23 cellular contexts compared by ENCODE assay signal in genomic region chr1:36419158-36419557, GRCh38. TPM values are rescaled to one million over a fixed set of nuclear protein-coding genes. Genes with fewer than 3 reads are reported as not detected.
DNase-seq lines count a peak whose midpoint lies in the region; ATAC-seq and TF ChIP-seq lines count a peak whose summit lies in the region.
"Had no signal": no experiment of that assay in that cellular context is flagged by ENCODE, and none has a peak within 500 bp of the region (broad histone marks: within the 10 kb centered on the region; RNA-seq: fewer than 3 reads in every experiment).

No MANE protein-coding gene starts in this region.

- TF ChIP-seq CTCF in right atrium auricular region (IDR thresholded peaks at IDR 0.05) (no peak), neutrophil (IDR thresholded peaks at IDR 0.05) (no peak)

- H3K36me3 Mint-ChIP-seq in activated T-helper 17 cell treated with anti-CD3 and anti-CD28 coated beads, Interleukin-2, amount 50 U/mL, for 72 hours (ENCODE audit: low read depth): no peaks in the 10 kb centered on the region
- H3K36me3 Mint-ChIP-seq: CD4-positive, alpha-beta memory T cell had no signal

- H3K27ac ChIP-seq in right atrium auricular region (peak overlapping the region in 1 of 2 donors; percentile 3), neutrophil (peak overlapping the region; percentile 86)
- H3K27ac ChIP-seq: BLaER1 treated with 17β-estradiol and CSF1 and Interleukin-3, amounts not matched to agents 10 nM and 100 nM; Peyer's patch; SJSA1 had no signal

- no peaks in the 10 kb centered on the region for H3K27me3 Mint-ChIP-seq in activated T-helper 17 cell treated with anti-CD3 and anti-CD28 coated beads, Interleukin-2, amount 50 U/mL, for 72 hours
- H3K27me3 Mint-ChIP-seq: CD4-positive, alpha-beta memory T cell had no signal

- no peak for DNase-seq in Right ventricle myocardium inferior (ENCODE audit: missing footprints)
- no peak for DNase-seq in right atrium auricular region (ENCODE audit: low spot score)
- no peak for DNase-seq in left lobe of liver (ENCODE audit: low spot score)
- no peak for DNase-seq in activated CD8-positive, alpha-beta memory T cell treated with anti-CD3 and anti-CD28 coated beads, Interleukin-2, amount 50 U/mL, for 48 hours
- no peak for DNase-seq in hepatic stellate cell (ENCODE audit: low spot score)
- DNase-seq: 8988T; CD4-positive, alpha-beta memory T cell; EL; KG1; NCI-H1105; NCI-H146; NCI-H2081; NCI-H2171; NCI-H345; NCI-H526; Peyer's patch had no signal

- peaks cover 12% of the 10 kb centered on the region for H3K36me3 ChIP-seq in right atrium auricular region
- no peaks in the 10 kb centered on the region for H3K36me3 ChIP-seq in neutrophil
- H3K36me3 ChIP-seq: BLaER1 treated with 17β-estradiol and CSF1 and Interleukin-3, amounts not matched to agents 10 nM and 100 nM; HAP-1; Peyer's patch had no signal

- H3K4me1 Mint-ChIP-seq in activated T-helper 17 cell treated with anti-CD3 and anti-CD28 coated beads, Interleukin-2, amount 50 U/mL, for 72 hours: peaks cover 13% of the 10 kb centered on the region

- H3K4me3 Mint-ChIP-seq in activated T-helper 17 cell treated with anti-CD3 and anti-CD28 coated beads, Interleukin-2, amount 50 U/mL, for 72 hours: no peak overlapping the region
- H3K4me3 Mint-ChIP-seq: GM23338 had no signal

- intact Hi-C loops in Right ventricle myocardium inferior (cut with DNase I): no loop called here

- H3K4me3 ChIP-seq in right atrium auricular region (no peak overlapping the region), neutrophil (ENCODE audit: low read depth in 1 of 2, low read length in 1 of 2) (no peak overlapping the region)
- H3K4me3 ChIP-seq: BLaER1 treated with 17β-estradiol and CSF1 and Interleukin-3, amounts not matched to agents 10 nM and 100 nM; GM23338; HAP-1; Peyer's patch; SJSA1 had no signal

- ATAC-seq in Right ventricle myocardium inferior (peak; percentile 17), left lobe of liver (no peak), GM19397 (IDR thresholded peaks at IDR 0.05; ENCODE audit: unreplicated experiment) (no peak)
- ATAC-seq in activated T-helper 17 cell treated with anti-CD3 and anti-CD28 coated beads, Interleukin-2, amount 50 U/mL, for 72 hours (replicated peaks): no peak
- ATAC-seq: GM23338 had no signal

- H3K9me3 ChIP-seq in right atrium auricular region (no peaks in the 10 kb centered on the region), neutrophil (no peaks in the 10 kb centered on the region)
- H3K9me3 ChIP-seq: HAP-1, Peyer's patch, SJSA1 had no signal

- H3K27ac Mint-ChIP-seq in activated T-helper 17 cell treated with anti-CD3 and anti-CD28 coated beads, Interleukin-2, amount 50 U/mL, for 72 hours: peak overlapping the region; percentile 11
- H3K27ac Mint-ChIP-seq: GM23338 had no signal

- peaks cover 0 to 21% of the 10 kb centered on the region in 2 donors for H3K4me1 ChIP-seq in right atrium auricular region
- peaks cover 45 to 49% of the 10 kb centered on the region in 2 experiments for H3K4me1 ChIP-seq in neutrophil (ENCODE audit: control insufficient read depth in 1 of 2, insufficient read depth in 1 of 2, low read depth in 1 of 2, low read length in 1 of 2)
- H3K4me1 ChIP-seq: HAP-1, Peyer's patch had no signal

- no peaks in the 10 kb centered on the region for H3K9me3 Mint-ChIP-seq in activated T-helper 17 cell treated with anti-CD3 and anti-CD28 coated beads, Interleukin-2, amount 50 U/mL, for 72 hours
- H3K9me3 Mint-ChIP-seq: CD4-positive, alpha-beta memory T cell; GM23338 had no signal

- H3K27me3 ChIP-seq in right atrium auricular region: no peaks in the 10 kb centered on the region
- H3K27me3 ChIP-seq in neutrophil: no peaks in the 10 kb centered on the region
- H3K27me3 ChIP-seq: BLaER1 treated with 17β-estradiol and CSF1 and Interleukin-3, amounts not matched to agents 10 nM and 100 nM; Peyer's patch; SJSA1 had no signal

RNA-seq across cellular contexts. Expression of gene LSM10, which starts 21.4 kb away (rescaled TPM):
- total RNA-seq in Right ventricle myocardium inferior: 59.3 TPM
- total RNA-seq in right atrium auricular region: 10 to 100 TPM; 55.3 to 59.9 TPM
- total RNA-seq in activated T-helper 17 cell treated with anti-CD3 and anti-CD28 coated beads, Interleukin-2, amount 50 U/mL, for 72 hours: 10 to 100 TPM; 24.6 to 59.6 TPM
- 20.9 TPM for total RNA-seq in left lobe of liver

RNA-seq across cellular contexts. Expression of gene OSCP1, which starts 31.1 kb away (rescaled TPM):
- 5.3 TPM for total RNA-seq in Right ventricle myocardium inferior
- total RNA-seq in right atrium auricular region: 1 to 10 TPM; 4.9 to 7.9 TPM
- total RNA-seq in activated T-helper 17 cell treated with anti-CD3 and anti-CD28 coated beads, Interleukin-2, amount 50 U/mL, for 72 hours: 1 to 10 TPM; 1.5 to 1.8 TPM
- 1.2 TPM for total RNA-seq in left lobe of liver

RNA-seq across cellular contexts. Expression of gene STK40, which starts 33.4 kb away (rescaled TPM):
- total RNA-seq in Right ventricle myocardium inferior: 77.9 TPM
- 10 to 100 TPM; 50.5 to 74.7 TPM for total RNA-seq in right atrium auricular region
- total RNA-seq in activated T-helper 17 cell treated with anti-CD3 and anti-CD28 coated beads, Interleukin-2, amount 50 U/mL, for 72 hours: 10 to 100 TPM; 44.1 to 56.8 TPM
- 31.6 TPM for total RNA-seq in left lobe of liver

RNA-seq across cellular contexts. Expression of gene MRPS15, which starts 45.0 kb away (rescaled TPM):
- 114 TPM for total RNA-seq in Right ventricle myocardium inferior
- 10 to 100 TPM; 81.4 to 93.4 TPM for total RNA-seq in right atrium auricular region
- total RNA-seq in activated T-helper 17 cell treated with anti-CD3 and anti-CD28 coated beads, Interleukin-2, amount 50 U/mL, for 72 hours: 100 to 1,000 TPM in 1 of 2 donors, 10 to 100 TPM in 1; 57.3 to 128 TPM
- total RNA-seq in left lobe of liver: 50.0 TPM
